1 cellular context compared by ENCODE assay signal in genomic region chr4:143390764-143391163, GRCh38.
TF ChIP-seq lines count a peak whose summit lies in the region.

No MANE protein-coding gene starts in this region.

TF ChIP-seq in IMR-90, 13 proteins besides CTCF, POLR2A, EP300 and RAD21:
- TF ChIP-seq RFX5 (IDR thresholded peaks at IDR 0.05; ENCODE audit: low read depth, low read length) (no peak), USF2 (IDR thresholded peaks at IDR 0.05; ENCODE audit: low read depth, low read length) (no peak), MAFK (IDR thresholded peaks at IDR 0.05; ENCODE audit: low read depth, low read length) (no peak), ELK1 (IDR thresholded peaks at IDR 0.05; ENCODE audit: borderline replicate concordance, low read depth, low read length) (no peak), CHD1 (IDR thresholded peaks at IDR 0.05; ENCODE audit: low read depth, low read length) (no peak), MXI1 (IDR thresholded peaks at IDR 0.05; ENCODE audit: borderline replicate concordance, low read depth, low read length) (no peak), CEBPB (IDR thresholded peaks at IDR 0.05; ENCODE audit: low read depth, low read length) (no peak), RCOR1 (IDR thresholded peaks at IDR 0.05; ENCODE audit: insufficient replicate concordance, low read length) (no peak), NFE2L2 (IDR thresholded peaks at IDR 0.05; ENCODE audit: low read depth, low read length) (no peak), SMC3 (IDR thresholded peaks at IDR 0.05; ENCODE audit: low read depth, low read length) (no peak), MAZ (IDR thresholded peaks at IDR 0.05; ENCODE audit: borderline replicate concordance, low read depth, low read length) (no peak)
